Comparison of ENCODE assay signal across 18 cellular contexts in the genomic region with DNA sequence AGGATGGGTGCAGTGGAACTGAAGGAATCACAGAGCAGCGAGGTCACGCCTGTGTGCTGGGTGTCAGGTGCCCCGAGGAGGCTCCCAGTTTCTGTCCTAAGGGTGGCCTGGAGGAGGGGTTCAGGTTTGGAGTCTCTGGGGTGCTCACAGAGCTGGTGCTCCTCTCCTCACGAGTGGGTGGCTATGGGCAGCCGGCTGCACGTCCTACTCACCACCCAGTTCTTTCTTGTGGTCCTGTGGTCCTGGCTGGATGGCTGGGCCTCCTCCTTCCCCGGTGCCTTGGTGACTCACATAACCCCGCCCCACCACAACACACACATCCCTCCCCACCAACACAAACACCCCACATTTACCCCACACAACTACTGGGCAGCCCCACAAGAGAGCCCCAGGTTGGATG. TPM values are rescaled to one million over a fixed set of nuclear protein-coding genes. Genes with fewer than 3 reads are reported as not detected.
DNase-seq lines count a peak whose midpoint lies in the region; ATAC-seq and TF ChIP-seq lines count a peak whose summit lies in the region.
"Had no signal": no experiment of that assay in that cellular context is flagged by ENCODE, and none has a peak within 500 bp of the region (broad histone marks: within the 10 kb centered on the region; RNA-seq: fewer than 3 reads in every experiment).

No MANE protein-coding gene starts in this region.

- no peak for TF ChIP-seq POLR2A in prostate gland (IDR thresholded peaks at IDR 0.05)

- H3K4me1 ChIP-seq in prostate gland (replicated peaks): no peaks in the 10 kb centered on the region
- H3K4me1 ChIP-seq in right cardiac atrium (ENCODE audit: control insufficient read depth, insufficient read depth, low read length): no peaks in the 10 kb centered on the region
- H3K4me1 ChIP-seq: adrenal gland had no signal

- POLR2A ChIA-PET in activated CD4-positive, alpha-beta T cell treated with anti-CD3 and anti-CD28 coated beads for 36 hours (lab: Charles Lee): no interaction called here

- WGBS in prostate gland: 83% methylated on average over 8 of the region's 8 CpGs
- WGBS in right cardiac atrium: 82% methylated on average over 8 of the region's 8 CpGs

- H3K36me3 Mint-ChIP-seq in activated CD4-positive, alpha-beta T cell treated with anti-CD3 and anti-CD28 coated beads for 36 hours (ENCODE audit: low read depth): no peaks in the 10 kb centered on the region
- no peaks in the 10 kb centered on the region for H3K36me3 Mint-ChIP-seq in stimulated activated naive CD8-positive, alpha-beta T cell treated with anti-CD3 and anti-CD28 coated beads, Interleukin-15, Interleukin-2, amounts not matched to agents 100 ng/mL and 50 ng/mL, for 24 hours (ENCODE audit: low read depth)
- H3K36me3 Mint-ChIP-seq: CD8-positive, alpha-beta T cell had no signal

- H3K27ac Mint-ChIP-seq in activated CD4-positive, alpha-beta T cell treated with anti-CD3 and anti-CD28 coated beads for 36 hours: no peak overlapping the region
- H3K27ac Mint-ChIP-seq in stimulated activated naive CD8-positive, alpha-beta T cell treated with anti-CD3 and anti-CD28 coated beads, Interleukin-15, Interleukin-2, amounts not matched to agents 100 ng/mL and 50 ng/mL, for 24 hours: peak overlapping the region; percentile 37
- H3K27ac Mint-ChIP-seq: CD8-positive, alpha-beta T cell had no signal

- H3K4me1 Mint-ChIP-seq in activated CD4-positive, alpha-beta T cell treated with anti-CD3 and anti-CD28 coated beads for 36 hours: no peaks in the 10 kb centered on the region
- H3K4me1 Mint-ChIP-seq in stimulated activated naive CD8-positive, alpha-beta T cell treated with anti-CD3 and anti-CD28 coated beads, Interleukin-15, Interleukin-2, amounts not matched to agents 100 ng/mL and 50 ng/mL, for 24 hours (ENCODE audit: low read depth): no peaks in the 10 kb centered on the region

- no peak overlapping the region for H3K4me3 Mint-ChIP-seq in activated CD4-positive, alpha-beta T cell treated with anti-CD3 and anti-CD28 coated beads for 36 hours
- H3K4me3 Mint-ChIP-seq in stimulated activated naive CD8-positive, alpha-beta T cell treated with anti-CD3 and anti-CD28 coated beads, Interleukin-15, Interleukin-2, amounts not matched to agents 100 ng/mL and 50 ng/mL, for 24 hours: no peak overlapping the region
- H3K4me3 Mint-ChIP-seq: CD8-positive, alpha-beta T cell had no signal

- H3K27me3 Mint-ChIP-seq in activated CD4-positive, alpha-beta T cell treated with anti-CD3 and anti-CD28 coated beads for 36 hours: peaks cover 5% of the 10 kb centered on the region
- H3K27me3 Mint-ChIP-seq in stimulated activated naive CD8-positive, alpha-beta T cell treated with anti-CD3 and anti-CD28 coated beads, Interleukin-15, Interleukin-2, amounts not matched to agents 100 ng/mL and 50 ng/mL, for 24 hours: no peaks in the 10 kb centered on the region

- TF ChIP-seq CTCF in prostate gland (IDR thresholded peaks at IDR 0.05): no peak

- H3K36me3 ChIP-seq in prostate gland: no peaks in the 10 kb centered on the region
- H3K36me3 ChIP-seq: adrenal gland, thyroid gland had no signal

- peaks cover 4% of the 10 kb centered on the region for H3K9me3 Mint-ChIP-seq in activated CD4-positive, alpha-beta T cell treated with anti-CD3 and anti-CD28 coated beads for 36 hours (ENCODE audit: low read depth)
- peaks cover 12% of the 10 kb centered on the region for H3K9me3 Mint-ChIP-seq in stimulated activated naive CD8-positive, alpha-beta T cell treated with anti-CD3 and anti-CD28 coated beads, Interleukin-15, Interleukin-2, amounts not matched to agents 100 ng/mL and 50 ng/mL, for 24 hours

- peak; percentile 12 for DNase-seq in activated CD4-positive, alpha-beta T cell treated with anti-CD3 and anti-CD28 coated beads for 36 hours
- DNase-seq in activated CD4-positive, alpha-beta T cell treated with anti-CD3 and anti-CD28 coated beads for 4 hours: no peak
- DNase-seq in SW480 (ENCODE audit: low spot score): peak; percentile 41
- peak; percentile 29 for DNase-seq in fibroblast of peridontal ligament (ENCODE audit: extremely low read depth)
- no peak for DNase-seq in prostate gland (ENCODE audit: low spot score)
- DNase-seq in UCSD-AML1 (lab: John Stamatoyannopoulos, UW; ENCODE audit: unreplicated experiment): no peak
- no peak for DNase-seq in right cardiac atrium
- DNase-seq: activated CD4-positive, alpha-beta T cell treated with anti-CD3 and anti-CD28 coated beads, Interleukin-2, amount 50 U/mL, for 48 hours; adrenal gland; CD8-positive, alpha-beta T cell; cerebellar nuclear complex; DMS79 treated with DMSO at 0.1 percent for 48 hours; foreskin melanocyte; NCI-H1436; NCI-H82; thyroid gland had no signal

- H3K4me3 ChIP-seq in prostate gland: no peak overlapping the region
- no peak overlapping the region for H3K4me3 ChIP-seq in right cardiac atrium (ENCODE audit: low read length)
- H3K4me3 ChIP-seq: adrenal gland, thyroid gland had no signal

- peak; percentile 23 for ATAC-seq in activated CD4-positive, alpha-beta T cell treated with anti-CD3 and anti-CD28 coated beads for 36 hours
- ATAC-seq in right cardiac atrium: no peak
- ATAC-seq: CD8-positive, alpha-beta T cell; Panc1 had no signal

- H3K27me3 ChIP-seq in prostate gland (replicated peaks; ENCODE audit: insufficient read depth) (no peaks in the 10 kb centered on the region), right cardiac atrium (ENCODE audit: control insufficient read depth, insufficient read depth) (no peaks in the 10 kb centered on the region)
- H3K27me3 ChIP-seq: adrenal gland, thyroid gland had no signal

- H3K9me3 ChIP-seq in prostate gland: no peaks in the 10 kb centered on the region
- no peaks in the 10 kb centered on the region for H3K9me3 ChIP-seq in right cardiac atrium (ENCODE audit: control insufficient read depth, low read length)
- H3K9me3 ChIP-seq: adrenal gland, thyroid gland had no signal

- H3K27ac ChIP-seq in prostate gland (no peak overlapping the region), right cardiac atrium (ENCODE audit: low read length) (no peak overlapping the region)
- H3K27ac ChIP-seq: adrenal gland, thyroid gland had no signal

- CTCF ChIA-PET in activated CD4-positive, alpha-beta T cell treated with anti-CD3 and anti-CD28 coated beads for 36 hours (lab: Charles Lee): interaction anchor here (1.3 kb wide), 1 partner anchor 10 kb away, joined by 10 read pairs; no protein-coding TSS in a partner anchor

- intact Hi-C loops in activated CD4-positive, alpha-beta T cell treated with anti-CD3 and anti-CD28 coated beads for 36 hours (cut with DNase I, micrococcal nuclease): no loop called here
- intact Hi-C loops in prostate gland (cut with DNase I) (no loop called here), right cardiac atrium (cut with DNase I) (no loop called here)

RNA-seq across cellular contexts. Expression of a gene that starts 9.9 kb away (rescaled TPM):
- total RNA-seq in activated CD4-positive, alpha-beta T cell treated with anti-CD3 and anti-CD28 coated beads for 36 hours: under 1 TPM in 1 of 2 experiments, not detected in 1; 0.09 TPM
- 1 to 10 TPM; 4.6 to 6.2 TPM for total RNA-seq in prostate gland
- total RNA-seq in right cardiac atrium: 10 to 100 TPM; 11.7 to 29.2 (median 22.6) TPM
- polyA plus RNA-seq in right cardiac atrium: 4.5 TPM
- total RNA-seq: CD8-positive, alpha-beta T cell had no signal

Comparison
In these comparisons a context has a peak if more than half of its experiments do, and no peak if none do; other contexts are left out.
1. DNase-seq: peak in activated CD4-positive, alpha-beta T cell treated with anti-CD3 and anti-CD28 coated beads for 36 hours (single experiment), SW480 (single experiment) and fibroblast of peridontal ligament (single experiment); none in activated CD4-positive, alpha-beta T cell treated with anti-CD3 and anti-CD28 coated beads for 4 hours (0 of 2), prostate gland (single experiment), UCSD-AML1 (single experiment) and right cardiac atrium (0 of 3).
2. RNA of a gene that starts 9.9 kb away (total RNA-seq): 11.7 to 29.2 TPM in right cardiac atrium and 4.6 to 6.2 TPM in prostate gland; 0.09 TPM in activated CD4-positive, alpha-beta T cell treated with anti-CD3 and anti-CD28 coated beads for 36 hours; every median in the first group is over 4 times any median in the second.